Comparison of ENCODE assay signal across 16 cellular contexts in the genomic region with DNA sequence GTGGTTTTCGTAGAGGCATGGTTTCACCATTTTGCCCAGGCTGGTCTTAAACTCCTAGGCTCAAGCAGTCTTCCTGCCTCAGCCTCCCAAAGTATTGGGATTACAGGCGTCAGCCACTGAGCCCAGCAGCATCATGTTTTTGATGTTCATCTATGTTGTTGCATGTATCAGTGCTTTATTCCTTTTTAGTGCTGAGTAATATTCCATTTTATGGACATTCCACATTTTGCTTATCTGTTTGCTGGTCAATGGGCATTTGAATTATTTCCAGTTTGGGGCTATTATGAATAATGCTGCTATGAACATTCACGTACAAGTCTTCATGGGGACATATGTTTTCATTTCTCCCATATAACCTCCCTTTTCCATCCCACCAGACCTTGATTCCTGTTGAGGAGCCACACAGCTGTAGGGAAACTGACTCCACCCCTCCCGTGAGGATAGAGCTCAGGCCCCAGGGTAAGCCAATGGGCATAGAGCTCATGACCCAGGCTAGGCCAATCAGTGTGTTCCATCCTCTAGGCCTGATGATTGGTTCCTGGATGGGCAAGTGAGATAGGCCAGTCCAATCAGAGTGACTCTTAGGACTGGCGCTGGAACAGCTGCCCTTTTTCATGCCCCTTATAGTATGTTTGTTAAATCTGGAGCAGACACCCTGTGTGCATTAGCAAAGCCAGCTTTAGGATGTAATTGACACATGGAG. TPM values are rescaled to one million over a fixed set of nuclear protein-coding genes. Genes with fewer than 3 reads are reported as not detected.
DNase-seq lines count a peak whose midpoint lies in the region; ATAC-seq lines count a peak whose summit lies in the region.
"Had no signal": no experiment of that assay in that cellular context is flagged by ENCODE, and none has a peak within 500 bp of the region (broad histone marks: within the 10 kb centered on the region; RNA-seq: fewer than 3 reads in every experiment).

No MANE protein-coding gene starts in this region.

- no peaks in the 10 kb centered on the region for H3K36me3 ChIP-seq in Karpas-422 (ENCODE audit: insufficient read depth, low read length)
- H3K36me3 ChIP-seq in H7 (replicated peaks; ENCODE audit: control insufficient read depth, insufficient read depth, low read length): no peaks in the 10 kb centered on the region

- H3K27me3 Mint-ChIP-seq in activated CD4-positive, alpha-beta T cell treated with anti-CD3 and anti-CD28 coated beads for 36 hours: peaks cover 3% of the 10 kb centered on the region

- no peak overlapping the region for H3K4me2 ChIP-seq in Karpas-422 (ENCODE audit: low read depth, low read length, poor library complexity, severe bottlenecking)
- H3K4me2 ChIP-seq: A549 had no signal

- H3K9me3 Mint-ChIP-seq in activated CD4-positive, alpha-beta T cell treated with anti-CD3 and anti-CD28 coated beads for 36 hours (ENCODE audit: low read depth): no peaks in the 10 kb centered on the region

- no peak overlapping the region for H3K4me3 Mint-ChIP-seq in activated CD4-positive, alpha-beta T cell treated with anti-CD3 and anti-CD28 coated beads for 36 hours
- H3K4me3 Mint-ChIP-seq: CD14-positive monocyte, T-helper 17 cell had no signal

- no peaks in the 10 kb centered on the region for H3K9me3 ChIP-seq in Karpas-422 (ENCODE audit: low read length)
- H3K9me3 ChIP-seq: A549 had no signal

- no peaks in the 10 kb centered on the region for H3K9me2 ChIP-seq in Karpas-422 (replicated peaks; ENCODE audit: insufficient read depth, low read length)

- no peaks in the 10 kb centered on the region for H4K20me1 ChIP-seq in Karpas-422 (ENCODE audit: insufficient read depth, low read depth, low read length)

- H3K36me3 Mint-ChIP-seq in activated CD4-positive, alpha-beta T cell treated with anti-CD3 and anti-CD28 coated beads for 36 hours (ENCODE audit: low read depth): no peaks in the 10 kb centered on the region
- H3K36me3 Mint-ChIP-seq: CD14-positive monocyte had no signal

- no peak overlapping the region for H3K27ac ChIP-seq in Karpas-422 (ENCODE audit: low read length)
- H3K27ac ChIP-seq: A549, GM23248 had no signal

- H3K27me3 ChIP-seq in Karpas-422 (ENCODE audit: low read length) (no peaks in the 10 kb centered on the region), H7 (ENCODE audit: control insufficient read depth, insufficient read depth, low read length) (no peaks in the 10 kb centered on the region)

- H3K27ac Mint-ChIP-seq in activated CD4-positive, alpha-beta T cell treated with anti-CD3 and anti-CD28 coated beads for 36 hours: no peak overlapping the region
- H3K27ac Mint-ChIP-seq: CD14-positive monocyte, T-helper 17 cell had no signal

- no peaks in the 10 kb centered on the region for H3K4me1 ChIP-seq in Karpas-422 (ENCODE audit: low read length)

- H3K9ac ChIP-seq in Karpas-422 (ENCODE audit: low read length): no peak overlapping the region
- H3K9ac ChIP-seq: GM23248 had no signal

- intact Hi-C loops in activated CD4-positive, alpha-beta T cell treated with anti-CD3 and anti-CD28 coated beads for 36 hours (cut with DNase I, micrococcal nuclease): no loop called here

- no peaks in the 10 kb centered on the region for H3K79me2 ChIP-seq in Karpas-422 (ENCODE audit: low read length)

- CTCF ChIA-PET in activated CD4-positive, alpha-beta T cell treated with anti-CD3 and anti-CD28 coated beads for 36 hours (lab: Charles Lee): interaction anchor here (0.6 to 1.5 kb wide), 2 partner anchors 44 to 51 kb away, joined by 3 to 4 read pairs; no protein-coding TSS in a partner anchor

- no peak overlapping the region for H2AFZ ChIP-seq in Karpas-422 (ENCODE audit: low read length)
- H2AFZ ChIP-seq: GM23248 had no signal

- no peak for DNase-seq in activated CD4-positive, alpha-beta T cell treated with anti-CD3 and anti-CD28 coated beads for 36 hours
- DNase-seq in activated CD4-positive, alpha-beta T cell treated with anti-CD3 and anti-CD28 coated beads for 1 hour: no peak
- DNase-seq in Karpas-422 (peak; percentile 53), RPMI7951 (ENCODE audit: low read depth) (peak; percentile 24), H7 (no peak)
- DNase-seq in activated naive CD4-positive, alpha-beta T cell treated with anti-CD3 and anti-CD28 coated beads, Interleukin-2, amount 50 U/mL, for 16 hours: no peak
- DNase-seq: GM23248, NCI-H1417 treated with DMSO at 0.1 percent for 48 hours, NCI-H2029, NCI-H2171, Right ventricle myocardium superior, T-helper 17 cell had no signal

- peak; percentile 61 for ATAC-seq in activated CD4-positive, alpha-beta T cell treated with anti-CD3 and anti-CD28 coated beads for 36 hours
- ATAC-seq in HG03095 (IDR thresholded peaks at IDR 0.05; ENCODE audit: unreplicated experiment): no peak
- ATAC-seq: Panc1, T-helper 17 cell had no signal

- POLR2A ChIA-PET in activated CD4-positive, alpha-beta T cell treated with anti-CD3 and anti-CD28 coated beads for 36 hours (lab: Charles Lee): no interaction called here

- no peaks in the 10 kb centered on the region for H3K4me1 Mint-ChIP-seq in activated CD4-positive, alpha-beta T cell treated with anti-CD3 and anti-CD28 coated beads for 36 hours
- H3K4me1 Mint-ChIP-seq: CD14-positive monocyte had no signal

- H3K4me3 ChIP-seq in Karpas-422 (ENCODE audit: low read length): no peak overlapping the region
- no peak overlapping the region for H3K4me3 ChIP-seq in H7 (ENCODE audit: insufficient read depth, low read depth, low read length)
- H3K4me3 ChIP-seq: A549, GM23248 had no signal

RNA-seq across cellular contexts. Expression of gene DLGAP4, which starts 49.5 kb away (rescaled TPM):
- total RNA-seq in activated CD4-positive, alpha-beta T cell treated with anti-CD3 and anti-CD28 coated beads for 36 hours: 10 to 100 TPM; 19.0 to 21.8 TPM
- total RNA-seq in Karpas-422 (2014; rRNA removed; shearing (Covaris generic); ENCODE audit: low replicate concordance): 7.5 and 7.6 TPM in 2 replicates
- total RNA-seq in RPMI7951 (2014; rRNA removed; shearing (Covaris generic)): 18.3 and 24.2 TPM in 2 replicates
- total RNA-seq in H7 (2014; rRNA removed; shearing (Covaris generic)): 60.5 and 62.8 TPM in 2 replicates

Comparison
In these comparisons a context has a peak if more than half of its experiments do, and no peak if none do; other contexts are left out.
1. DNase-seq: peak in Karpas-422 (single experiment) and RPMI7951 (single experiment); none in activated CD4-positive, alpha-beta T cell treated with anti-CD3 and anti-CD28 coated beads for 36 hours (single experiment), activated CD4-positive, alpha-beta T cell treated with anti-CD3 and anti-CD28 coated beads for 1 hour (single experiment), activated naive CD4-positive, alpha-beta T cell treated with anti-CD3 and anti-CD28 coated beads, Interleukin-2, amount 50 U/mL, for 16 hours (single experiment) and H7 (single experiment).